Comparison of ENCODE assay signal across 8 cellular contexts in the genomic region with DNA sequence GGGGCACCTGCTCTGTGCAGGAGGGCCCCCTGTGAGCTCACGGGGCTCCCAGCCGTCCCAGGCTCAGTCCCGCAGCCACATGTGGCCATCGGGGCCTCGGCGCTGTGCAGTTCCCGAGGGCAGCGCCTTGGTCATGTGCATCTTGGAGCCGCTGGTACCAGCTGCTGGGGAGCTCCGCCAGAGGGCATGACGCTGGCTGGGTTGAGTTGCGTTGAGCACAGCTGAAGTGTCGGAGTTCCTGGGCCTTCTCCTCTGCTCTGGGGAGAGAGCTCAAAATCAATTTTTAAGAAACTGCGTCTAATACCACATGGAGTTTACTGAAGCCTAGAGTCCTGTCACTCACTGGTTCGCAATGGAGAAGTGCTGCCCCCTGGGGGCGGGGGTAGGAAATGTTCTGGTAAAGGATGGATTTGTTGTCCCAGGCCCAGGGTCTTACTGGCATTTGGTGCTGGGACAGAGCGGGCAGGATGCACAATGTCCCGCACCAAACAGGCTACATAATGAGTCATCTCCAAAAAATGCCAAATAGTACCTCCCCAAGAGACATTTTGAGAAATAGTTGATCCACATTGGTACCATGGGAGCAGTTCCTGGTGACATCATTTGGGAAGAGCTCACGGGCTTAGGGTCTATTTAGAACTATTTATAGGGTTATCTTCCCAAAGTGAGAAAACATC. TPM values are rescaled to one million over a fixed set of nuclear protein-coding genes. Genes with fewer than 3 reads are reported as not detected.
DNase-seq lines count a peak whose midpoint lies in the region; ATAC-seq, FAIRE-seq and TF ChIP-seq lines count a peak whose summit lies in the region.

No MANE protein-coding gene starts in this region.

- in situ Hi-C loops in KBM-7 (cut with MboI; ENCODE audit: low pct_unique_long_range_greater_than_20kb, low sequenced_read_pairs) = loop anchor here (25.0 kb wide), 3 partner anchors 95 to 745 kb away; a partner anchor contains a TSS

- intact Hi-C loops in pancreas (cut with DNase I) (loop anchor here in 1 of 3 donors (10.0 kb wide), 1 partner anchor 438 kb away; no protein-coding TSS in a partner anchor), upper lobe of right lung (cut with DNase I) (loop anchor here (5.0 kb wide), 1 partner anchor 95 kb away; no protein-coding TSS in a partner anchor)

- WGBS in gastroesophageal sphincter (ENCODE audit: low coverage in 1 of 2), 2 donors = 20 to 21% methylated on average over 1 to 2 of the region's 19 CpGs
- WGBS in pancreas, 2 donors = 44 to 48% methylated on average over 19 of the region's 19 CpGs

- TF ChIP-seq POLR2A in gastroesophageal sphincter (IDR thresholded peaks at IDR 0.05) = no peak

- H3K4me1 ChIP-seq in gastroesophageal sphincter (peaks cover 0 to 44% (median 13%) of the 10 kb centered on the region in 3 donors), pancreas (peaks cover 0 to 7% (median 0%) of the 10 kb centered on the region in 3 donors), upper lobe of right lung (no peaks in the 10 kb centered on the region)

- H3K9me3 ChIP-seq in gastroesophageal sphincter (no peaks in the 10 kb centered on the region), pancreas (no peaks in the 10 kb centered on the region), upper lobe of right lung (no peaks in the 10 kb centered on the region)

- TF ChIP-seq EP300 in gastroesophageal sphincter (IDR thresholded peaks at IDR 0.05) = no peak

- H3K27me3 ChIP-seq in gastroesophageal sphincter (peaks cover 10% of the 10 kb centered on the region), pancreas (no peaks in the 10 kb centered on the region), upper lobe of right lung (no peaks in the 10 kb centered on the region)

- no peaks in the 10 kb centered on the region for H3K36me3 ChIP-seq in gastroesophageal sphincter
- H3K36me3 ChIP-seq in pancreas = no peaks in the 10 kb centered on the region
- H3K36me3 ChIP-seq in upper lobe of right lung = no peaks in the 10 kb centered on the region

- DNase-seq in GM03348 (ENCODE audit: low spot score) = peak; percentile 69
- DNase-seq in KBM-7 = peak; percentile 62
- peak; percentile 61 for DNase-seq in RKO (ENCODE audit: low spot score)
- DNase-seq in activated T-helper 9 cell treated with anti-CD3 and anti-CD28 coated beads, Interleukin-2, amount 50 U/mL, for 16 hours (ENCODE audit: low read depth) = peak; percentile 37
- peak in 5 of 6 donors; percentile 35 to 87 (median 66) for DNase-seq in pancreas
- DNase-seq in upper lobe of right lung = no peak

- TF ChIP-seq CTCF in gastroesophageal sphincter (IDR thresholded peaks at IDR 0.05) (peak in 3 of 4 experiments; percentile 63 to 85 (median 73)), pancreas (IDR thresholded peaks at IDR 0.05) (peak; percentile 57 to 82 (median 68)), upper lobe of right lung (IDR thresholded peaks at IDR 0.05) (peak; percentile 77)

- peak overlapping the region in 3 of 4 donors; percentile 42 to 62 (median 44) for H3K27ac ChIP-seq in gastroesophageal sphincter
- H3K27ac ChIP-seq in pancreas = peak overlapping the region in 1 of 4 donors; percentile 47
- H3K27ac ChIP-seq in upper lobe of right lung = no peak overlapping the region

- no peak overlapping the region for H3K4me3 ChIP-seq in gastroesophageal sphincter
- H3K4me3 ChIP-seq in pancreas = no peak overlapping the region
- H3K4me3 ChIP-seq in upper lobe of right lung = no peak overlapping the region

- FAIRE-seq in pancreas (lab: Jason Lieb, UNC) = no peak

- ATAC-seq in gastroesophageal sphincter (peak; percentile 76), pancreas (peak; percentile 70 to 81 (median 72)), upper lobe of right lung (peak; percentile 65), HG03025 (IDR thresholded peaks at IDR 0.05; ENCODE audit: low FRiP score, unreplicated experiment) (no peak)

RNA-seq across cellular contexts. Expression of a gene that starts 48.8 kb away (rescaled TPM):
- total RNA-seq in gastroesophageal sphincter = 1 to 10 TPM; 3.1 to 8.8 (median 6.5) TPM
- 10 to 100 TPM in 1 of 6 donors, 1 to 10 TPM in 5; 3.5 to 16.1 (median 5.6) TPM for total RNA-seq in pancreas
- polyA plus RNA-seq in pancreas = 1 to 10 TPM; 6.2 to 6.8 TPM
- 0.90 TPM for total RNA-seq in upper lobe of right lung
